ENCODE assay signal across 17 cellular contexts in the genomic region with DNA sequence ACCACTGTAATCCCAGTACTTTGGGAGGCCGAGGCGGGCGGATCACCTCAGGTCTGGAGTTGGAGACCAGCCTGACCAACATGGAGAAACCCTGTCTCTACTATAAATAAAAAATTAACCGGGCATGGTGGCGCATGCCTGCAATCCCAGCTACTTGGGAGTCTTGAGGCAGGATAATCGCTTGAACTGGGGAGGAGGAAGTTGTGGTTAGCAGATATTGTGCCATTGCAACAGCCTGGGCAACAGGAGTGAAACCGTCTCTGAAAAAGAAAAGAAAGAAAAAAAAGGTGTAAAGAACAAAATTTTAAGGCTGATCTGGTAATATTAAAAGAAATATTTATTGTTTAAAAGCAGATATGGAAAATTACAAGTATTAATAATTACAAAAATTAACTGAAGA. TPM values are rescaled to one million over a fixed set of nuclear protein-coding genes. Genes with fewer than 3 reads are reported as not detected.
"Had no signal": no experiment of that assay in that cellular context is flagged by ENCODE, and none has a peak within 500 bp of the region (broad histone marks: within the 10 kb centered on the region; RNA-seq: fewer than 3 reads in every experiment).

No MANE protein-coding gene starts in this region.

- H3K27me3 ChIP-seq: gastrocnemius medialis, heart right ventricle, right atrium auricular region, stomach, uterus had no signal

- H3K27ac Mint-ChIP-seq: activated CD8-positive, alpha-beta T cell treated with anti-CD3 and anti-CD28 coated beads, Interleukin-2, amount 10 ng/mL, durations not matched to agents 7 days and 5 days; activated T-helper 1 cell treated with anti-CD3 and anti-CD28 coated beads, Interleukin-12 subunit alpha, Interleukin-12 subunit beta, Interleukin-2, Interleukin-4 antibody, amounts not matched to agents 30 ng/mL and 10 ng/mL and 1 ng/mL, durations not matched to agents 14 hours and 24 hours and 36 hours; naive thymus-derived CD8-positive, alpha-beta T cell had no signal

- ATAC-seq: activated CD8-positive, alpha-beta T cell treated with anti-CD3 and anti-CD28 coated beads, Interleukin-2, amount 10 ng/mL, durations not matched to agents 7 days and 5 days; gastrocnemius medialis; heart right ventricle; left lobe of liver; mucosa of descending colon; naive thymus-derived CD8-positive, alpha-beta T cell had no signal

- H3K36me3 Mint-ChIP-seq: naive thymus-derived CD8-positive, alpha-beta T cell had no signal

- H3K27ac ChIP-seq: coronary artery, gastrocnemius medialis, heart right ventricle, right atrium auricular region, stomach, uterus had no signal

- H3K4me3 Mint-ChIP-seq: activated CD8-positive, alpha-beta T cell treated with anti-CD3 and anti-CD28 coated beads, Interleukin-2, amount 10 ng/mL, durations not matched to agents 7 days and 5 days; activated T-helper 1 cell treated with anti-CD3 and anti-CD28 coated beads, Interleukin-12 subunit alpha, Interleukin-12 subunit beta, Interleukin-2, Interleukin-4 antibody, amounts not matched to agents 30 ng/mL and 10 ng/mL and 1 ng/mL, durations not matched to agents 14 hours and 24 hours and 36 hours; naive thymus-derived CD8-positive, alpha-beta T cell had no signal

- DNase-seq: activated CD4-positive, alpha-beta T cell treated with anti-CD3 and anti-CD28 coated beads for 48 hours; activated CD8-positive, alpha-beta memory T cell treated with anti-CD3 and anti-CD28 coated beads, Interleukin-2, amount 50 U/mL, for 48 hours; activated CD8-positive, alpha-beta T cell treated with anti-CD3 and anti-CD28 coated beads, Interleukin-2, amount 10 ng/mL, durations not matched to agents 7 days and 5 days; activated naive CD4-positive, alpha-beta T cell; caudate nucleus; effector CD4-positive, alpha-beta T cell; gastrocnemius medialis; heart right ventricle; mucosa of descending colon; naive thymus-derived CD8-positive, alpha-beta T cell; small intestine; stomach; uterus had no signal

- H3K27me3 Mint-ChIP-seq: naive thymus-derived CD8-positive, alpha-beta T cell had no signal

- H3K4me1 ChIP-seq: gastrocnemius medialis, heart right ventricle, right atrium auricular region, stomach, uterus had no signal

- H3K9me3 ChIP-seq: gastrocnemius medialis, heart right ventricle, mucosa of descending colon, right atrium auricular region, stomach, uterus had no signal

- H3K4me3 ChIP-seq: coronary artery, gastrocnemius medialis, heart right ventricle, mucosa of descending colon, right atrium auricular region, stomach, uterus had no signal

- H3K36me3 ChIP-seq: gastrocnemius medialis, heart right ventricle, right atrium auricular region, stomach, uterus had no signal

- H3K9me3 Mint-ChIP-seq: activated T-helper 1 cell treated with anti-CD3 and anti-CD28 coated beads, Interleukin-12 subunit alpha, Interleukin-12 subunit beta, Interleukin-2, Interleukin-4 antibody, amounts not matched to agents 30 ng/mL and 10 ng/mL and 1 ng/mL, durations not matched to agents 14 hours and 24 hours and 36 hours had no signal

- H3K4me1 Mint-ChIP-seq: naive thymus-derived CD8-positive, alpha-beta T cell had no signal

RNA-seq across cellular contexts. Expression of gene ZNF804A, which starts 29.7 kb away (rescaled TPM):
- total RNA-seq: activated CD8-positive, alpha-beta T cell treated with anti-CD3 and anti-CD28 coated beads, Interleukin-2, amount 10 ng/mL, durations not matched to agents 7 days and 5 days; activated T-helper 1 cell treated with anti-CD3 and anti-CD28 coated beads, Interleukin-12 subunit alpha, Interleukin-12 subunit beta, Interleukin-2, Interleukin-4 antibody, amounts not matched to agents 30 ng/mL and 10 ng/mL and 1 ng/mL, durations not matched to agents 14 hours and 24 hours and 36 hours; gastrocnemius medialis; left lobe of liver; naive thymus-derived CD8-positive, alpha-beta T cell; right atrium auricular region had no signal
- polyA plus RNA-seq: naive thymus-derived CD8-positive, alpha-beta T cell had no signal
